ENCODE assay signal across 1 cellular context in the genomic region with DNA sequence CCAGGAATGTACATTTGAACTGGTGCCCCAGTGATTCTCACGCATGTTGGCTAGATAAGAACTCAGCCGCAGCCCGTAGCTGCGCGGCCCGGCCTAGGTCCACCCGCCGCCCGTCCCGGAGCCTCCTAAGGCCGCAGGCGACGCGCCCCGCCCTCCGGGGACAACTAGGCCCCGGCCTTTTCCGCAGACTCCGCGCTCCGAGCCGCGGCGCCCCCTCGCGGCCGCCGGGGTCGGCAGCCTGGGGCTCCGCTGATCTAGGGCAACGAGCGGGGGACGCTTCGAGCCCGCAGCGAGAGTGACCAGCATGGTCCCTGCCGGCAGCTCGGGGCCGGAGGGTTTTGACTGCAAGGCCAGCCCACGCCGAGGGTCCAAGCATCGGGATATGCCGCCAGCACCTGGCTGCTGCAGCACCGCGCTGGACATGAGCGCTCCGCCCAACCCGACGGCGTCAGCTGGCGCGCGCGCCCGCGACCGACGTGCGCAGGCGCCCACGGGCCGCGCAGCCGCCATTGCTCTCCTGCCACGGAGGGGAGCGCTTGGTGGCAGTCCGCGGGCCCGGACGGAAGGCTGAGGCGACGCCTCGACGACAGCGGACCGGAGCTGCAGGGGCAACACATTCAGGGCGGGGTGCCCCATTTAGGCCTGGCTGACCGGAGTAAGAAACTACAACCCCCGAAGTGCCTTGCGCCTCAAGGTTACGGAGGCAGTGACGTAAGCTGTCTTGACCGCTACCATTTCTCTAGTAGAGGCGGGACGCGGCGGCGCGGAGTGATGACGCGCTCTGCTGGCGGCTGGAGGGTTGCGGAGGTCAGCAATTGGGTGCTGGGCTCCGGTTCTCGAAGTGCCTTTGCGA.
TF ChIP-seq lines count a peak whose summit lies in the region.

A gene with protein sequence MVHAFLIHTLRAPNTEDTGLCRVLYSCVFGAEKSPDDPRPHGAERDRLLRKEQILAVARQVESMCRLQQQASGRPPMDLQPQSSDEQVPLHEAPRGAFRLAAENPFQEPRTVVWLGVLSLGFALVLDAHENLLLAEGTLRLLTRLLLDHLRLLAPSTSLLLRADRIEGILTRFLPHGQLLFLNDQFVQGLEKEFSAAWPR (plus strand): TSS at position 500 of the 853 bp plus-strand sequence. CDS start 1,571 bp downstream, outside the sequence.

TF ChIP-seq in HepG2, 621 proteins besides CTCF, POLR2A, EP300 and RAD21 (continued from another document):
- peak; percentile 72; the same call in 1 of the 2 replicates for TF ChIP-seq CEBPB (IDR thresholded peaks at IDR 0.05; ENCODE audit: borderline replicate concordance, low read depth, low read length)
